ENCODE assay signal across 24 cellular contexts in genomic region chr20:64056639-64056888, GRCh38. TPM values are rescaled to one million over a fixed set of nuclear protein-coding genes. Genes with fewer than 3 reads are reported as not detected.
A peak's percentile ranks its signal among the peaks of the same experiment; 100 is the strongest.
DNase-seq lines count a peak whose midpoint lies in the region; ATAC-seq and TF ChIP-seq lines count a peak whose summit lies in the region.
"Had no signal": no experiment of that assay in that cellular context is flagged by ENCODE, and none has a peak within 500 bp of the region (broad histone marks: within the 10 kb centered on the region; RNA-seq: fewer than 3 reads in every experiment).

No MANE protein-coding gene starts in this region.

- H3K23ac ChIP-seq in trophoblast cell (ENCODE audit: low read length) = no peak overlapping the region

- H3K4me1 ChIP-seq in heart right ventricle (peaks cover 2 to 64% (median 44%) of the 10 kb centered on the region in 9 donors), right cardiac atrium (ENCODE audit: control insufficient read depth, insufficient read depth, low read length) (no peaks in the 10 kb centered on the region), trophoblast cell (ENCODE audit: control insufficient read depth in 1 of 2, insufficient read depth in 2 of 2, low read length in 2 of 2) (peaks cover 20 to 33% of the 10 kb centered on the region in 2 experiments), upper lobe of right lung (peaks cover 14% of the 10 kb centered on the region)
- H3K4me1 ChIP-seq: foreskin keratinocyte had no signal

- no peak overlapping the region for H3K9ac ChIP-seq in trophoblast cell (ENCODE audit: low read length)

- no peak overlapping the region for H4K12ac ChIP-seq in trophoblast cell (ENCODE audit: low read depth, low read length)

- no peak overlapping the region for H3K4ac ChIP-seq in trophoblast cell (ENCODE audit: low read depth, low read length)

- H2AK5ac ChIP-seq in trophoblast cell (ENCODE audit: low read length) = peak overlapping the region; percentile 6

- peak in 6 of 8 donors; percentile 1 to 34 (median 12) for ATAC-seq in heart right ventricle
- no peak for ATAC-seq in right cardiac atrium
- no peak for ATAC-seq in upper lobe of right lung
- no peak for ATAC-seq in HG02623 (IDR thresholded peaks at IDR 0.05; ENCODE audit: unreplicated experiment)
- ATAC-seq in GM21367 (IDR thresholded peaks at IDR 0.05; ENCODE audit: unreplicated experiment) = no peak
- ATAC-seq in HG03175 (IDR thresholded peaks at IDR 0.05; ENCODE audit: unreplicated experiment) = no peak
- ATAC-seq: foreskin keratinocyte had no signal

- no peak for TF ChIP-seq CTCF in heart right ventricle (IDR thresholded peaks at IDR 0.05)
- TF ChIP-seq CTCF in upper lobe of right lung (IDR thresholded peaks at IDR 0.05) = no peak

- peak overlapping the region in 9 of 10 donors; percentile 22 to 47 (median 39) for H3K4me3 ChIP-seq in heart right ventricle
- no peak overlapping the region for H3K4me3 ChIP-seq in right cardiac atrium (ENCODE audit: low read length)
- no peak overlapping the region for H3K4me3 ChIP-seq in trophoblast cell (ENCODE audit: low read depth, low read length)
- peak overlapping the region; percentile 32 for H3K4me3 ChIP-seq in upper lobe of right lung
- H3K4me3 ChIP-seq: cardiac muscle cell had no signal

- no peak overlapping the region for H4K8ac ChIP-seq in trophoblast cell (ENCODE audit: low read depth, low read length)

- H4K91ac ChIP-seq in trophoblast cell (ENCODE audit: low read depth, low read length) = peak overlapping the region; percentile 41

- H3K36me3 ChIP-seq in heart right ventricle = no peaks in the 10 kb centered on the region
- no peaks in the 10 kb centered on the region for H3K36me3 ChIP-seq in trophoblast cell (ENCODE audit: control insufficient read depth in 1 of 2, insufficient read depth in 2 of 2, low read length in 2 of 2)
- H3K36me3 ChIP-seq in upper lobe of right lung = no peaks in the 10 kb centered on the region
- H3K36me3 ChIP-seq: cardiac muscle cell had no signal

- peaks cover 16% of the 10 kb centered on the region for H3K79me1 ChIP-seq in trophoblast cell (ENCODE audit: low read length)

- no peak overlapping the region for H3K4me2 ChIP-seq in trophoblast cell (ENCODE audit: low read length)

- intact Hi-C loops in heart right ventricle (cut with DNase I) (loop anchor here in 4 of 10 donors (2.0 to 10.0 kb wide), 4 partner anchors 16 to 422 kb away; partner anchors contain the start of gene PRPF6 (in 1 of the 4)), cardiac septum (cut with DNase I) (no loop called here), right cardiac atrium (cut with DNase I) (loop anchor here in 1 of 4 donors (5.0 kb wide), 1 partner anchor 84 kb away; no protein-coding TSS in a partner anchor), upper lobe of right lung (cut with DNase I) (no loop called here)

- no peaks in the 10 kb centered on the region for H3K79me2 ChIP-seq in trophoblast cell (ENCODE audit: control insufficient read depth, insufficient read depth, low read length, poor library complexity)

- WGBS in heart right ventricle, 2 donors = 44 to 45% methylated on average over 7 of the region's 7 CpGs
- 53% methylated on average over 7 of the region's 7 CpGs for WGBS in right cardiac atrium
- WGBS in trophoblast cell (ENCODE audit: extremely low coverage, insufficient coverage, insufficient read length) = no CpG with 5 or more reads among the region's 7 CpGs

- no peak overlapping the region for H3K14ac ChIP-seq in trophoblast cell (ENCODE audit: low read length)

- peak overlapping the region; percentile 70 for H2BK12ac ChIP-seq in trophoblast cell (ENCODE audit: low read length)

- H3K18ac ChIP-seq in trophoblast cell (ENCODE audit: low read length) = no peak overlapping the region

- H2BK5ac ChIP-seq in trophoblast cell (ENCODE audit: low read depth, low read length, poor library complexity) = no peak overlapping the region

- no peak for DNase-seq in heart right ventricle
- DNase-seq in cardiac septum (ENCODE audit: low spot score) = no peak
- peak in 2 of 3 donors; percentile 65 to 69 for DNase-seq in right cardiac atrium
- no peak for DNase-seq in trophoblast cell
- DNase-seq in upper lobe of right lung = no peak
- DNase-seq: activated naive CD4-positive, alpha-beta T cell; activated T-cell treated with anti-CD3 and anti-CD28 coated beads for 4 hours; foreskin keratinocyte; HCEC 1CT; Karpas-422; NCI-H1092; NCI-H524; SIG-M5; stimulated activated CD4-positive, alpha-beta T cell treated with anti-CD3 and anti-CD28 coated beads, Interleukin-4, amount 100 ng/mL, for 24 hours had no signal

- H3K27ac ChIP-seq in heart right ventricle (peak overlapping the region; percentile 80 to 98 (median 90)), right cardiac atrium (ENCODE audit: low read length) (peak overlapping the region; percentile 16), trophoblast cell (ENCODE audit: low read depth, low read length) (no peak overlapping the region), upper lobe of right lung (peak overlapping the region; percentile 52)
- H3K27ac ChIP-seq: cardiac muscle cell, epithelial cell of prostate, foreskin keratinocyte had no signal

- H3K9me3 ChIP-seq in heart right ventricle (no peaks in the 10 kb centered on the region), right cardiac atrium (ENCODE audit: control insufficient read depth, low read length) (no peaks in the 10 kb centered on the region), trophoblast cell (ENCODE audit: insufficient read depth, low read depth, low read length) (no peaks in the 10 kb centered on the region), upper lobe of right lung (no peaks in the 10 kb centered on the region)

- H2BK120ac ChIP-seq in trophoblast cell (ENCODE audit: insufficient read depth, low read length, poor library complexity) = peak overlapping the region; percentile 20

- no peak overlapping the region for H2AFZ ChIP-seq in trophoblast cell (ENCODE audit: insufficient read depth, low read length, poor library complexity)

- peaks cover 0 to 52% (median 18%) of the 10 kb centered on the region in 7 donors for H3K27me3 ChIP-seq in heart right ventricle
- no peaks in the 10 kb centered on the region for H3K27me3 ChIP-seq in right cardiac atrium (ENCODE audit: control insufficient read depth, insufficient read depth)
- H3K27me3 ChIP-seq in trophoblast cell (ENCODE audit: insufficient read depth, low read length) = no peaks in the 10 kb centered on the region
- peaks cover 15% of the 10 kb centered on the region for H3K27me3 ChIP-seq in upper lobe of right lung
- H3K27me3 ChIP-seq: cardiac muscle cell had no signal

RNA-seq across cellular contexts. Expression of gene TCEA2, which starts 6.4 kb away (rescaled TPM):
- total RNA-seq in heart right ventricle = 10 to 100 TPM; 40.8 to 51.0 (median 44.9) TPM
- 10 to 100 TPM; 35.0 to 54.9 TPM for polyA plus RNA-seq in heart right ventricle
- 66.0 TPM for total RNA-seq in cardiac septum
- total RNA-seq in right cardiac atrium = 10 to 100 TPM; 46.3 to 52.0 (median 50.0) TPM
- 38.3 TPM for polyA plus RNA-seq in right cardiac atrium
- polyA plus RNA-seq in trophoblast cell (2013) = 55.8 and 60.4 TPM in 2 replicates
- total RNA-seq in upper lobe of right lung = 40.2 TPM

RNA-seq across cellular contexts. Expression of gene SOX18, which starts 7.1 kb away (rescaled TPM):
- total RNA-seq in heart right ventricle (100 to 1,000 TPM in 1 of 10 donors, 10 to 100 TPM in 9; 23.5 to 129 (median 51.9) TPM), cardiac septum (67.0 TPM), right cardiac atrium (10 to 100 TPM; 28.7 to 42.1 (median 41.1) TPM), upper lobe of right lung (135 TPM)
- polyA plus RNA-seq in heart right ventricle (10 to 100 TPM; 37.2 to 60.0 TPM), right cardiac atrium (26.8 TPM)
- 0.58 and 0.89 TPM in 2 replicates for polyA plus RNA-seq in trophoblast cell (2013)
- total RNA-seq: Calu3; foreskin keratinocyte; natural killer cell treated with Interleukin-12 subunit alpha and Interleukin-12 subunit beta and Interleukin-15 and Interleukin-18, amount 100 ng/mL, for 72 hours; progenitor cell of endocrine pancreas had no signal
- polyA plus RNA-seq: BJ, cardiac muscle cell, keratinocyte had no signal

RNA-seq across cellular contexts. Expression of gene C20orf204, which starts 20.6 kb away (rescaled TPM):
- total RNA-seq in heart right ventricle (under 1 TPM; 0.11 to 0.86 (median 0.39) TPM), cardiac septum (0.86 TPM), right cardiac atrium (under 1 TPM; 0.21 to 0.82 (median 0.49) TPM), upper lobe of right lung (1.9 TPM)
- polyA plus RNA-seq in heart right ventricle (under 1 TPM; 0.49 to 0.88 TPM), right cardiac atrium (0.36 TPM)
- 0.70 and 0.87 TPM in 2 replicates for polyA plus RNA-seq in trophoblast cell (2013)

RNA-seq across cellular contexts. Expression of gene RGS19, which starts 22.8 kb away (rescaled TPM):
- total RNA-seq in heart right ventricle (10 to 100 TPM in 1 of 10 donors, 1 to 10 TPM in 9; 1.8 to 13.1 (median 3.3) TPM), cardiac septum (3.1 TPM), right cardiac atrium (1 to 10 TPM; 6.3 to 9.1 (median 8.3) TPM), upper lobe of right lung (40.8 TPM)
- polyA plus RNA-seq in heart right ventricle (1 to 10 TPM; 4.5 to 6.4 TPM), right cardiac atrium (5.8 TPM)
- polyA plus RNA-seq in trophoblast cell (2013) = 7.5 and 8.3 TPM in 2 replicates

RNA-seq across cellular contexts. Expression of gene OPRL1, which starts 23.3 kb away (rescaled TPM):
- total RNA-seq in heart right ventricle (1 to 10 TPM in 1 of 10 donors, under 1 TPM in 9; 0.27 to 1.3 (median 0.42) TPM), cardiac septum (0.48 TPM), right cardiac atrium (1 to 10 TPM in 2 of 4 donors, under 1 TPM in 2; 0.50 to 1.3 (median 1.1) TPM), upper lobe of right lung (1.9 TPM)
- polyA plus RNA-seq in heart right ventricle (under 1 TPM; 0.19 to 0.29 TPM), right cardiac atrium (0.81 TPM)
- 1.1 and 1.4 TPM in 2 replicates for polyA plus RNA-seq in trophoblast cell (2013)

Comparison
In these comparisons a context has a peak if more than half of its experiments do, and no peak if none do; other contexts are left out.
1. ATAC-seq: peak in heart right ventricle (6 of 8); none in right cardiac atrium (0 of 2), upper lobe of right lung (single experiment), HG02623 (single experiment), GM21367 (single experiment) and HG03175 (single experiment).
2. DNase-seq: peak in right cardiac atrium (2 of 3); none in heart right ventricle (0 of 2), cardiac septum (single experiment), trophoblast cell (0 of 2) and upper lobe of right lung (single experiment).
3. H3K4me3 ChIP-seq: peak in heart right ventricle (9 of 10) and upper lobe of right lung (single experiment); none in right cardiac atrium (single experiment) and trophoblast cell (single experiment).